Comparison of ENCODE assay signal across 1 cellular context in genomic region chr3:141071681-141072260, GRCh38.
TF ChIP-seq lines count a peak whose summit lies in the region.

No MANE protein-coding gene starts in this region.

TF ChIP-seq in WTC11, 78 proteins besides CTCF, POLR2A, EP300 and RAD21 (continued from another document):
- TF ChIP-seq ZMAT4 (CRISPR knock-in tag; IDR thresholded peaks at IDR 0.05) (no peak), CREB1 (CRISPR knock-in tag; IDR thresholded peaks at IDR 0.05) (no peak), PRDM15 (CRISPR knock-in tag; IDR thresholded peaks at IDR 0.05) (no peak), NFE2L1 (CRISPR knock-in tag; IDR thresholded peaks at IDR 0.05) (no peak), EMX1 (CRISPR knock-in tag; IDR thresholded peaks at IDR 0.05) (no peak), NFATC4 (CRISPR knock-in tag; IDR thresholded peaks at IDR 0.05) (no peak), CBFB (CRISPR knock-in tag; IDR thresholded peaks at IDR 0.05; ENCODE audit: low read depth) (no peak)
- TF ChIP-seq, protein P1, sequence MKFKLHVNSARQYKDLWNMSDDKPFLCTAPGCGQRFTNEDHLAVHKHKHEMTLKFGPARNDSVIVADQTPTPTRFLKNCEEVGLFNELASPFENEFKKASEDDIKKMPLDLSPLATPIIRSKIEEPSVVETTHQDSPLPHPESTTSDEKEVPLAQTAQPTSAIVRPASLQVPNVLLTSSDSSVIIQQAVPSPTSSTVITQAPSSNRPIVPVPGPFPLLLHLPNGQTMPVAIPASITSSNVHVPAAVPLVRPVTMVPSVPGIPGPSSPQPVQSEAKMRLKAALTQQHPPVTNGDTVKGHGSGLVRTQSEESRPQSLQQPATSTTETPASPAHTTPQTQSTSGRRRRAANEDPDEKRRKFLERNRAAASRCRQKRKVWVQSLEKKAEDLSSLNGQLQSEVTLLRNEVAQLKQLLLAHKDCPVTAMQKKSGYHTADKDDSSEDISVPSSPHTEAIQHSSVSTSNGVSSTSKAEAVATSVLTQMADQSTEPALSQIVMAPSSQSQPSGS (CRISPR knock-in tag; IDR thresholded peaks at IDR 0.05; ENCODE audit: borderline replicate concordance, low read depth), result no peak
